17 cellular contexts compared by ENCODE assay signal in the genomic region with DNA sequence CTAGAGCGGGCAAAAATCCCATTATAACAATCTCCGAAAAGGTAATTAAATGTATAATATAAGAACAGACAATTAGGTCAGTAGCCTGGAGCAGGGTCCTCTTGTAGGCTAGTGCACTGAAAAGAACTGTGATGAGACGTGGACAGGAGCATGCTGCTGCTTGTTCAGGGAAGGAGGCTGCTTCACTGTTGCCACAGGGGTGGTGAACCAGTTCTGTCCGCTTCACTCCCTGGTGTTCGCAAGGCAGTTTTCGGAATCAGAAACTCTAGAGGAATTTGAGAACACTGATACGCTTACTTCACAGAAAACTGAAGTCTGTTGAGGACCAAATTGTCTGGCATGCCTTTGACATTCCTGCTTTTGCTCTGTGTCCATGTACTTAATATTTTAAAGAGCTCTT. TPM values are rescaled to one million over a fixed set of nuclear protein-coding genes. Genes with fewer than 3 reads are reported as not detected.
DNase-seq lines count a peak whose midpoint lies in the region; ATAC-seq and TF ChIP-seq lines count a peak whose summit lies in the region.
"Had no signal": no experiment of that assay in that cellular context is flagged by ENCODE, and none has a peak within 500 bp of the region (broad histone marks: within the 10 kb centered on the region; RNA-seq: fewer than 3 reads in every experiment).

No MANE protein-coding gene starts in this region.

- H2BK5ac ChIP-seq in mesenchymal stem cell (ENCODE audit: low read depth, low read length, poor library complexity, severe bottlenecking): no peak overlapping the region

- no peak overlapping the region for H3K4ac ChIP-seq in mesenchymal stem cell (ENCODE audit: low read depth in 1 of 2, low read length in 2 of 2)

- H2BK12ac ChIP-seq in mesenchymal stem cell (ENCODE audit: low read length in 2 of 2): no peak overlapping the region

- peak; percentile 96 for ATAC-seq in foreskin keratinocyte
- ATAC-seq: HepG2 had no signal

- H3K23ac ChIP-seq in mesenchymal stem cell (ENCODE audit: low read length in 2 of 2): no peak overlapping the region

- WGBS in smooth muscle cell (ENCODE audit: low lambda C conversion rate): 78% methylated on average over 7 of the region's 7 CpGs
- WGBS in mesenchymal stem cell: 96% methylated on average over 5 of the region's 7 CpGs

- H3K27me3 ChIP-seq in foreskin keratinocyte: no peaks in the 10 kb centered on the region
- no peaks in the 10 kb centered on the region for H3K27me3 ChIP-seq in smooth muscle cell (ENCODE audit: low read depth)
- H3K27me3 ChIP-seq in mesenchymal stem cell (ENCODE audit: control insufficient read depth in 1 of 2, insufficient read depth in 1 of 2, low read length in 2 of 2): no peaks in the 10 kb centered on the region

- H3K79me1 ChIP-seq in mesenchymal stem cell (replicated peaks; ENCODE audit: low read length, poor library complexity, severe bottlenecking): peaks cover 21% of the 10 kb centered on the region

- H3K4me1 ChIP-seq in HEK293 (ENCODE audit: control insufficient read depth, insufficient read depth, low read length) (peaks cover 45% of the 10 kb centered on the region), foreskin keratinocyte (peaks cover 8% of the 10 kb centered on the region), smooth muscle cell (ENCODE audit: low read depth) (peaks cover 6% of the 10 kb centered on the region), mesenchymal stem cell (ENCODE audit: control insufficient read depth, insufficient read depth, low read depth, low read length) (no peaks in the 10 kb centered on the region)

- H3K18ac ChIP-seq in mesenchymal stem cell (ENCODE audit: low read depth in 1 of 2, low read length in 2 of 2): no peak overlapping the region

- no peak overlapping the region for H3K9ac ChIP-seq in smooth muscle cell (ENCODE audit: low read depth)
- H3K9ac ChIP-seq in mesenchymal stem cell (ENCODE audit: low read length): no peak overlapping the region

- no peaks in the 10 kb centered on the region for H3F3A ChIP-seq in smooth muscle cell (ENCODE audit: low read depth)

- DNase-seq in NCI-H69 (lab: John Stamatoyannopoulos, UW) (peak; percentile 12), foreskin keratinocyte (peak in 1 of 2 donors; percentile 80), smooth muscle cell (lab: John Stamatoyannopoulos, UW; ENCODE audit: unreplicated experiment) (no peak), mesenchymal stem cell (no peak), NCI-H1436 (lab: John Stamatoyannopoulos, UW) (no peak), COLO668 (lab: John Stamatoyannopoulos, UW; ENCODE audit: unreplicated experiment) (no peak)
- DNase-seq: CD4-positive, CD25-positive, alpha-beta regulatory T cell; GOT3; KG1; MM.1S; NCI-H1092 treated with DMSO at 0.1 percent for 48 hours; NCI-H1694; NCI-H345; NCI-H526 treated with DMSO at 0.1 percent for 48 hours; NK-92 treated with Interleukin-12 subunit alpha and Interleukin-12 subunit beta, amount 100 ng/mL, for 24 hours had no signal

- no peak overlapping the region for H2BK120ac ChIP-seq in mesenchymal stem cell (ENCODE audit: low read depth, low read length)

- H3K9me3 ChIP-seq in HEK293 (ENCODE audit: control insufficient read depth, insufficient read depth, low read depth, low read length) (no peaks in the 10 kb centered on the region), smooth muscle cell (replicated peaks; ENCODE audit: low read depth) (no peaks in the 10 kb centered on the region), mesenchymal stem cell (ENCODE audit: control insufficient read depth, low read length) (no peaks in the 10 kb centered on the region)

- peaks cover 41% of the 10 kb centered on the region for H3K79me2 ChIP-seq in smooth muscle cell (ENCODE audit: low read depth)

- H3K36me3 ChIP-seq in HEK293 (ENCODE audit: control insufficient read depth in 2 of 2, insufficient read depth in 1 of 2, low read length in 2 of 2): no peaks in the 10 kb centered on the region; a peak in 1 of 3 replicates
- no peaks in the 10 kb centered on the region for H3K36me3 ChIP-seq in smooth muscle cell (ENCODE audit: low read depth)
- H3K36me3 ChIP-seq in mesenchymal stem cell (ENCODE audit: control insufficient read depth in 1 of 2, insufficient read depth in 2 of 2, low read depth in 1 of 2, low read length in 2 of 2): no peaks in the 10 kb centered on the region

- H2BK15ac ChIP-seq in mesenchymal stem cell (ENCODE audit: low read depth, poor library complexity, severe bottlenecking): no peak overlapping the region

- no peak overlapping the region for H3K14ac ChIP-seq in mesenchymal stem cell (ENCODE audit: low read length in 2 of 2)

- no peak overlapping the region for H3K4me2 ChIP-seq in smooth muscle cell
- H3K4me2 ChIP-seq in mesenchymal stem cell (ENCODE audit: low read length, poor library complexity, severe bottlenecking): no peak overlapping the region

- no peak overlapping the region for H2AK5ac ChIP-seq in mesenchymal stem cell (ENCODE audit: low read length, severe bottlenecking)

- TF ChIP-seq CTCF in HEK293 (tag by site-specific recombination; IDR thresholded peaks at IDR 0.05) (no peak), foreskin keratinocyte (conservative IDR thresholded peaks at IDR 0.05) (no peak), smooth muscle cell (IDR thresholded peaks at IDR 0.05; ENCODE audit: borderline replicate concordance, insufficient read depth, poor library complexity, severe bottlenecking) (no peak)

- H4K20me1 ChIP-seq in smooth muscle cell (ENCODE audit: low read depth): no peaks in the 10 kb centered on the region

- H2AFZ ChIP-seq in smooth muscle cell (ENCODE audit: low read depth) (no peak overlapping the region), mesenchymal stem cell (ENCODE audit: low read depth, low read length) (no peak overlapping the region)

- no peak overlapping the region for H3K4me3 ChIP-seq in HEK293 (ENCODE audit: low read depth, low read length)
- H3K4me3 ChIP-seq in smooth muscle cell: no peak overlapping the region
- no peak overlapping the region for H3K4me3 ChIP-seq in mesenchymal stem cell (ENCODE audit: insufficient read depth in 1 of 2, low read depth in 1 of 2, low read length in 2 of 2)

- POLR2A ChIA-PET in HEK293 (lab: Yijun Ruan, JAX): no interaction called here

- H4K91ac ChIP-seq in mesenchymal stem cell (ENCODE audit: low read length): no peak overlapping the region

- H4K8ac ChIP-seq in mesenchymal stem cell (ENCODE audit: low read length): no peak overlapping the region

- CTCF ChIA-PET in HEK293 (lab: Yijun Ruan, JAX): interaction anchor here (0.6 kb wide), 2 partner anchors 29 to 57 kb away, joined by 3 to 4 read pairs; no protein-coding TSS in a partner anchor

- H3K27ac ChIP-seq in HEK293 (ENCODE audit: extremely low read depth, low read depth, low read length) (no peak overlapping the region), foreskin keratinocyte (no peak overlapping the region), smooth muscle cell (ENCODE audit: low read depth) (peak overlapping the region; percentile 33), mesenchymal stem cell (ENCODE audit: low read length, poor library complexity, severe bottlenecking) (no peak overlapping the region)

TF ChIP-seq in HEK293, 187 proteins besides CTCF, POLR2A, EP300 and RAD21:
- TF ChIP-seq ZFP3 (tag by site-specific recombination; IDR thresholded peaks at IDR 0.05; ENCODE audit: low read depth): no peak
- TF ChIP-seq, protein P1, sequence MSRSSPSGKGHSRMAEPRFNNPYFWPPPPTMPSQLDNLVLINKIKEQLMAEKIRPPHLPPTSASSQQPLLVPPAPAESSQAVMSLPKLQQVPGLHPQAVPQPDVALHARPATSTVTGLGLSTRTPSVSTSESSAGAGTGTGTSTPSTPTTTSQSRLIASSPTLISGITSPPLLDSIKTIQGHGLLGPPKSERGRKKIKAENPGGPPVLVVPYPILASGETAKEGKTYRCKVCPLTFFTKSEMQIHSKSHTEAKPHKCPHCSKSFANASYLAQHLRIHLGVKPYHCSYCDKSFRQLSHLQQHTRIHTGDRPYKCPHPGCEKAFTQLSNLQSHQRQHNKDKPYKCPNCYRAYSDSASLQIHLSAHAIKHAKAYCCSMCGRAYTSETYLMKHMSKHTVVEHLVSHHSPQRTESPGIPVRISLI (tag by site-specific recombination; IDR thresholded peaks at IDR 0.05): 0 out of 2 replicates have a peak, but pooled peaks have one; percentile 28
- no peak for TF ChIP-seq ZNF792 (tag by site-specific recombination; IDR thresholded peaks at IDR 0.05)
- TF ChIP-seq ZNF416 (tag by site-specific recombination; IDR thresholded peaks at IDR 0.05): no peak
TF ChIP-seq in HEK293: peak in this region for 1.

RNA-seq across cellular contexts. Expression of a gene that starts 17.4 kb away (rescaled TPM):
- total RNA-seq in foreskin keratinocyte (7.3 and 8.2 TPM in 2 replicates), smooth muscle cell (12.7 and 13.5 TPM in 2 replicates)
- polyA plus RNA-seq in foreskin keratinocyte (3.7 and 4.3 TPM in 2 replicates), smooth muscle cell (2.1 and 7.4 TPM in 2 replicates)
- polyA plus RNA-seq in mesenchymal stem cell (2013, experiment 1 of 2): 1.4 TPM
- 1.2 TPM for polyA plus RNA-seq in mesenchymal stem cell (2013, experiment 2 of 2)
